ENCODE assay signal across 8 cellular contexts in the genomic region with DNA sequence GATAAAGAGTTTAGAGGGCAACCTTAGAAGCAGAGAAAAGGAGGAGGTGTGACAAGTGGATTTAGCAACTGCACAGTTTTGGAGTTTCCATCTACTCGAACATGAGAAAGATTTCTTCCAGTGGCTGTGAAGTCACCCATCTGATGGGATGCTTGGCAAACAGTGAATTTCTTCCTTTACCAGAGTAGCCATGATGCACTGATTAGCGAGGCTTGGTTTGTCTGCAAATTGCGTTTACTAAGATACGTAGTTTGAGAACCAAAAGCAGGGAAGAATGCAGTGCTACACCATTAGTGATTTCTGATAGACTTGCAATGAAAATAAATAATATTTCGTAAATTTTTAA. TPM values are rescaled to one million over a fixed set of nuclear protein-coding genes. Genes with fewer than 3 reads are reported as not detected.
DNase-seq lines count a peak whose midpoint lies in the region; ATAC-seq lines count a peak whose summit lies in the region.

No MANE protein-coding gene starts in this region.

- CTCF ChIA-PET in activated CD4-positive, alpha-beta T cell treated with anti-CD3 and anti-CD28 coated beads for 36 hours (lab: Charles Lee): interaction anchor here (2.3 kb wide), 1 partner anchor 18 kb away, joined by 12 read pairs; no protein-coding TSS in a partner anchor

- peak overlapping the region; percentile 79 for H3K27ac ChIP-seq in temporal lobe (ENCODE audit: low read depth, low read length)

- POLR2A ChIA-PET in activated CD4-positive, alpha-beta T cell treated with anti-CD3 and anti-CD28 coated beads for 36 hours (lab: Charles Lee): no interaction called here

- peaks cover 10% of the 10 kb centered on the region for H3K36me3 Mint-ChIP-seq in activated CD4-positive, alpha-beta T cell treated with anti-CD3 and anti-CD28 coated beads for 36 hours (ENCODE audit: low read depth)
- H3K36me3 Mint-ChIP-seq in activated T-helper 17 cell treated with anti-CD3 and anti-CD28 coated beads, Interleukin-2, amount 50 U/mL, for 72 hours (ENCODE audit: low read depth): peaks cover 38% of the 10 kb centered on the region
- no peaks in the 10 kb centered on the region for H3K36me3 Mint-ChIP-seq in immature natural killer cell

- H3K27ac Mint-ChIP-seq in activated CD4-positive, alpha-beta T cell treated with anti-CD3 and anti-CD28 coated beads for 36 hours: peak overlapping the region; percentile 96
- peak overlapping the region; percentile 99 for H3K27ac Mint-ChIP-seq in activated T-helper 17 cell treated with anti-CD3 and anti-CD28 coated beads, Interleukin-2, amount 50 U/mL, for 72 hours
- H3K27ac Mint-ChIP-seq in immature natural killer cell: peak overlapping the region; percentile 91 to 98 (median 97)

- peak overlapping the region; percentile 99 for H3K4me3 Mint-ChIP-seq in activated CD4-positive, alpha-beta T cell treated with anti-CD3 and anti-CD28 coated beads for 36 hours
- H3K4me3 Mint-ChIP-seq in activated T-helper 17 cell treated with anti-CD3 and anti-CD28 coated beads, Interleukin-2, amount 50 U/mL, for 72 hours: peak overlapping the region; percentile 96
- H3K4me3 Mint-ChIP-seq in immature natural killer cell: peak overlapping the region; percentile 93 to 99 (median 97)

- intact Hi-C loops in activated CD4-positive, alpha-beta T cell treated with anti-CD3 and anti-CD28 coated beads for 36 hours (cut with DNase I, micrococcal nuclease): loop anchor here (2.0 to 10.0 kb wide), 5 partner anchors 244 to 1194 kb away; partner anchors contain the start of genes NREP (in 1 of the 2) and SLC25A46 (in 1 of the 2)

- H3K9me3 Mint-ChIP-seq in activated CD4-positive, alpha-beta T cell treated with anti-CD3 and anti-CD28 coated beads for 36 hours (ENCODE audit: low read depth): no peaks in the 10 kb centered on the region
- H3K9me3 Mint-ChIP-seq in activated T-helper 17 cell treated with anti-CD3 and anti-CD28 coated beads, Interleukin-2, amount 50 U/mL, for 72 hours: no peaks in the 10 kb centered on the region
- H3K9me3 Mint-ChIP-seq in immature natural killer cell: no peaks in the 10 kb centered on the region

- DNase-seq in activated CD4-positive, alpha-beta T cell treated with anti-CD3 and anti-CD28 coated beads for 36 hours: no peak
- no peak for DNase-seq in activated CD4-positive, alpha-beta T cell treated with anti-CD3 and anti-CD28 coated beads for 48 hours
- no peak for DNase-seq in immature natural killer cell
- DNase-seq in HPDE6-E6E7 (ENCODE audit: extremely low spot score): no peak
- DNase-seq in NCI-H128 (lab: John Stamatoyannopoulos, UW; ENCODE audit: unreplicated experiment): no peak

- H3K4me1 Mint-ChIP-seq in activated CD4-positive, alpha-beta T cell treated with anti-CD3 and anti-CD28 coated beads for 36 hours: peaks cover 36% of the 10 kb centered on the region
- H3K4me1 Mint-ChIP-seq in activated T-helper 17 cell treated with anti-CD3 and anti-CD28 coated beads, Interleukin-2, amount 50 U/mL, for 72 hours: peaks cover 24% of the 10 kb centered on the region
- H3K4me1 Mint-ChIP-seq in immature natural killer cell: peaks cover 40 to 51% of the 10 kb centered on the region in 2 donors

- H3K27me3 Mint-ChIP-seq in activated CD4-positive, alpha-beta T cell treated with anti-CD3 and anti-CD28 coated beads for 36 hours: no peaks in the 10 kb centered on the region
- H3K27me3 Mint-ChIP-seq in activated T-helper 17 cell treated with anti-CD3 and anti-CD28 coated beads, Interleukin-2, amount 50 U/mL, for 72 hours: no peaks in the 10 kb centered on the region
- peaks cover 3 to 8% (median 5%) of the 10 kb centered on the region in 3 donors for H3K27me3 Mint-ChIP-seq in immature natural killer cell (ENCODE audit: low read depth in 3 of 3)

- ATAC-seq in activated CD4-positive, alpha-beta T cell treated with anti-CD3 and anti-CD28 coated beads for 36 hours: no peak
- no peak for ATAC-seq in activated T-helper 17 cell treated with anti-CD3 and anti-CD28 coated beads, Interleukin-2, amount 50 U/mL, for 72 hours (replicated peaks)
- ATAC-seq in GM19395 (IDR thresholded peaks at IDR 0.05; ENCODE audit: unreplicated experiment): no peak

RNA-seq across cellular contexts. Expression of gene STARD4, which starts 0.8 kb away (rescaled TPM):
- total RNA-seq in activated CD4-positive, alpha-beta T cell treated with anti-CD3 and anti-CD28 coated beads for 36 hours: 10 to 100 TPM; 54.2 to 55.3 TPM
- 100 to 1,000 TPM in 1 of 2 donors, 10 to 100 TPM in 1; 48.7 to 102 TPM for total RNA-seq in activated T-helper 17 cell treated with anti-CD3 and anti-CD28 coated beads, Interleukin-2, amount 50 U/mL, for 72 hours
- polyA plus RNA-seq in immature natural killer cell: 10 to 100 TPM in 2 of 3 donors, 1 to 10 TPM in 1; 8.8 to 12.8 (median 11.8) TPM
- 31.2 TPM for total RNA-seq in temporal lobe
